In genomic region chr11:104997288-104997687, GRCh38 we compare ENCODE assay signal across 17 cellular contexts. TPM values are rescaled to one million over a fixed set of nuclear protein-coding genes. Genes with fewer than 3 reads are reported as not detected.
DNase-seq lines count a peak whose midpoint lies in the region; TF ChIP-seq lines count a peak whose summit lies in the region.
"Had no signal": no experiment of that assay in that cellular context is flagged by ENCODE, and none has a peak within 500 bp of the region (broad histone marks: within the 10 kb centered on the region; RNA-seq: fewer than 3 reads in every experiment).

No MANE protein-coding gene starts in this region.

- no peak overlapping the region for H3K9ac ChIP-seq in neural progenitor cell

- DNase-seq in LHCN-M2 (ENCODE audit: low read depth) (peak; percentile 45), kidney tubule cell (ENCODE audit: low spot score) (peak; percentile 14), globus pallidus (ENCODE audit: low spot score) (no peak), glutamatergic neuron (no peak), neural progenitor cell (ENCODE audit: low spot score) (no peak)
- DNase-seq: activated naive CD4-positive, alpha-beta T cell treated with anti-CD3 and anti-CD28 coated beads, Interleukin-2, amount 10 ng/mL, durations not matched to agents 7 days and 5 days; CD4-positive, alpha-beta memory T cell; heart right ventricle; naive B cell; NCI-H1092; stimulated activated CD4-positive, alpha-beta T cell treated with anti-CD3 and anti-CD28 coated beads, Interleukin-2, amount 100 ng/mL, for 48 hours; T-helper 17 cell; tibial artery had no signal

- no peaks in the 10 kb centered on the region for H3K79me2 ChIP-seq in neural progenitor cell (ENCODE audit: low read depth)

- H3K27ac ChIP-seq in C4-2B (no peak overlapping the region), VCaP (no peak overlapping the region), neural progenitor cell (no peak overlapping the region)
- H3K27ac ChIP-seq: heart right ventricle, right atrium auricular region, tibial artery had no signal

- no peaks in the 10 kb centered on the region for H3F3A ChIP-seq in neural progenitor cell (ENCODE audit: low read depth)

- H3K4me3 Mint-ChIP-seq in glutamatergic neuron (ENCODE audit: unreplicated experiment) (no peak overlapping the region), neural progenitor cell (no peak overlapping the region)
- H3K4me3 Mint-ChIP-seq: activated naive CD4-positive, alpha-beta T cell treated with anti-CD3 and anti-CD28 coated beads, Interleukin-2, amount 10 ng/mL, durations not matched to agents 7 days and 5 days; CD4-positive, alpha-beta memory T cell; naive B cell; T-helper 17 cell had no signal

- H3K4me2 ChIP-seq in neural progenitor cell: no peak overlapping the region

- no peak overlapping the region for H3K4me3 ChIP-seq in neural progenitor cell
- H3K4me3 ChIP-seq: heart right ventricle, right atrium auricular region, tibial artery had no signal

- no peaks in the 10 kb centered on the region for H3K27me3 Mint-ChIP-seq in glutamatergic neuron (ENCODE audit: unreplicated experiment)
- no peaks in the 10 kb centered on the region for H3K27me3 Mint-ChIP-seq in neural progenitor cell (ENCODE audit: insufficient read depth, low read depth)
- H3K27me3 Mint-ChIP-seq: activated naive CD4-positive, alpha-beta T cell treated with anti-CD3 and anti-CD28 coated beads, Interleukin-2, amount 10 ng/mL, durations not matched to agents 7 days and 5 days; CD4-positive, alpha-beta memory T cell; naive B cell; T-helper 17 cell had no signal

- no peaks in the 10 kb centered on the region for H4K20me1 ChIP-seq in neural progenitor cell (ENCODE audit: low read depth)

- H3K36me3 ChIP-seq in neural progenitor cell: no peaks in the 10 kb centered on the region
- H3K36me3 ChIP-seq: heart right ventricle, right atrium auricular region, tibial artery had no signal

- TF ChIP-seq CTCF in C4-2B (conservative IDR thresholded peaks at IDR 0.05): peak; percentile 53
- TF ChIP-seq CTCF in VCaP (conservative IDR thresholded peaks at IDR 0.05): peak; percentile 67
- TF ChIP-seq CTCF in glutamatergic neuron (IDR thresholded peaks at IDR 0.05; ENCODE audit: partially characterized antibody, unreplicated experiment): no peak
- TF ChIP-seq CTCF in neural progenitor cell (IDR thresholded peaks at IDR 0.05): no peak

- no peaks in the 10 kb centered on the region for H3K27me3 ChIP-seq in neural progenitor cell
- H3K27me3 ChIP-seq: heart right ventricle, right atrium auricular region, tibial artery had no signal

- H3K4me1 ChIP-seq in neural progenitor cell: no peaks in the 10 kb centered on the region
- H3K4me1 ChIP-seq: right atrium auricular region, tibial artery had no signal

- no peak overlapping the region for H3K27ac Mint-ChIP-seq in glutamatergic neuron (ENCODE audit: unreplicated experiment)
- no peak overlapping the region for H3K27ac Mint-ChIP-seq in neural progenitor cell
- H3K27ac Mint-ChIP-seq: activated naive CD4-positive, alpha-beta T cell treated with anti-CD3 and anti-CD28 coated beads, Interleukin-2, amount 10 ng/mL, durations not matched to agents 7 days and 5 days; CD4-positive, alpha-beta memory T cell; naive B cell; T-helper 17 cell had no signal

- no peaks in the 10 kb centered on the region for H3K9me3 Mint-ChIP-seq in glutamatergic neuron (ENCODE audit: unreplicated experiment)
- no peaks in the 10 kb centered on the region for H3K9me3 Mint-ChIP-seq in neural progenitor cell
- H3K9me3 Mint-ChIP-seq: activated naive CD4-positive, alpha-beta T cell treated with anti-CD3 and anti-CD28 coated beads, Interleukin-2, amount 10 ng/mL, durations not matched to agents 7 days and 5 days; CD4-positive, alpha-beta memory T cell had no signal

- no peak overlapping the region for H2AFZ ChIP-seq in neural progenitor cell (replicated peaks)

- H3K4me1 Mint-ChIP-seq in glutamatergic neuron (ENCODE audit: low read depth, unreplicated experiment) (no peaks in the 10 kb centered on the region), neural progenitor cell (no peaks in the 10 kb centered on the region)

- H3K36me3 Mint-ChIP-seq in glutamatergic neuron (ENCODE audit: unreplicated experiment): no peaks in the 10 kb centered on the region
- no peaks in the 10 kb centered on the region for H3K36me3 Mint-ChIP-seq in neural progenitor cell
- H3K36me3 Mint-ChIP-seq: activated naive CD4-positive, alpha-beta T cell treated with anti-CD3 and anti-CD28 coated beads, Interleukin-2, amount 10 ng/mL, durations not matched to agents 7 days and 5 days; CD4-positive, alpha-beta memory T cell; naive B cell had no signal

- no peaks in the 10 kb centered on the region for H3K9me3 ChIP-seq in neural progenitor cell (ENCODE audit: low read depth)
- H3K9me3 ChIP-seq: heart right ventricle, right atrium auricular region, tibial artery had no signal

RNA-seq across cellular contexts. Expression of gene CASP5, which starts 25.7 kb away (rescaled TPM):
- total RNA-seq in LHCN-M2 (2014; rRNA removed) (not detected in 2 replicates), glutamatergic neuron (ENCODE audit: unreplicated experiment) (not detected), neural progenitor cell (ENCODE audit: low replicate concordance) (not detected in 2 replicates)
- not detected for polyA plus RNA-seq in LHCN-M2 (2012)
- total RNA-seq: CD4-positive, alpha-beta memory T cell; left lobe of liver; right atrium auricular region; T-helper 17 cell had no signal
- polyA plus RNA-seq: CD4-positive, alpha-beta memory T cell had no signal

RNA-seq across cellular contexts. Expression of gene CASP4, which starts 28.9 kb away (rescaled TPM):
- total RNA-seq in LHCN-M2 (2014; rRNA removed) (86.4 and 88.7 TPM in 2 replicates), glutamatergic neuron (ENCODE audit: unreplicated experiment) (not detected), neural progenitor cell (ENCODE audit: low replicate concordance) (not detected in 2 replicates)
- 31.1 TPM for polyA plus RNA-seq in LHCN-M2 (2012)

RNA-seq across cellular contexts. Expression of gene CASP1, which starts 37.7 kb away (rescaled TPM):
- 4.4 and 6.5 TPM in 2 replicates for total RNA-seq in LHCN-M2 (2014; rRNA removed)
- 4.4 TPM for polyA plus RNA-seq in LHCN-M2 (2012)
- total RNA-seq in glutamatergic neuron (ENCODE audit: unreplicated experiment): not detected
- total RNA-seq in neural progenitor cell (ENCODE audit: low replicate concordance): not detected in 2 replicates

RNA-seq across cellular contexts. Expression of gene CARD16, which starts 47.8 kb away (rescaled TPM):
- total RNA-seq in LHCN-M2 (2014; rRNA removed) (not detected in 2 replicates), glutamatergic neuron (ENCODE audit: unreplicated experiment) (not detected), neural progenitor cell (ENCODE audit: low replicate concordance) (not detected in 2 replicates)
- 0.16 TPM for polyA plus RNA-seq in LHCN-M2 (2012)

Comparison
In these comparisons a context has a peak if more than half of its experiments do, and no peak if none do; other contexts are left out.
1. CTCF ChIP-seq: peak in C4-2B (single experiment) and VCaP (single experiment); none in glutamatergic neuron (single experiment) and neural progenitor cell (single experiment).
2. DNase-seq: peak in LHCN-M2 (single experiment) and kidney tubule cell (single experiment); none in globus pallidus (single experiment), glutamatergic neuron (single experiment) and neural progenitor cell (single experiment).
3. RNA of gene CASP4, which starts 28.9 kb away (total RNA-seq): 86.4 to 88.7 TPM in LHCN-M2; not detected in glutamatergic neuron (single experiment) and not detected in neural progenitor cell; every median in the first group is over 10 times any median in the second.